28 cellular contexts compared by ENCODE assay signal in genomic region chr6:75896526-75896925, GRCh38.
"Had no signal": no experiment of that assay in that cellular context is flagged by ENCODE, and none has a peak within 500 bp of the region (broad histone marks: within the 10 kb centered on the region; RNA-seq: fewer than 3 reads in every experiment).

No MANE protein-coding gene starts in this region.

- H3K9me3 ChIP-seq: neutrophil, pancreas, psoas muscle, thyroid gland had no signal

- H3K36me3 Mint-ChIP-seq: activated naive CD4-positive, alpha-beta T cell treated with anti-CD3 and anti-CD28 coated beads, Interleukin-2, amount 50 U/mL, for 24 hours had no signal

- H3K4me3 Mint-ChIP-seq: activated CD4-positive, alpha-beta T cell treated with anti-CD3 and anti-CD28 coated beads, Interleukin-2, amount 10 ng/mL, durations not matched to agents 24 days and 14 days; activated CD8-positive, alpha-beta memory T cell treated with anti-CD3 and anti-CD28 coated beads, Interleukin-2, amount 10 ng/mL, durations not matched to agents 7 days and 5 days; activated CD8-positive, alpha-beta T cell treated with anti-CD3 and anti-CD28 coated beads for 36 hours; activated naive CD4-positive, alpha-beta T cell treated with anti-CD3 and anti-CD28 coated beads, Interleukin-2, amount 50 U/mL, for 24 hours; nephron; stimulated activated naive CD8-positive, alpha-beta T cell treated with anti-CD3 and anti-CD28 coated beads, Interleukin-15, Interleukin-2, amounts not matched to agents 100 ng/mL and 50 ng/mL, for 24 hours; T-helper 17 cell had no signal

- H3K27ac ChIP-seq: brain microvascular endothelial cell, neutrophil, pancreas, psoas muscle, thyroid gland had no signal

- H3K4me3 ChIP-seq: pancreas, psoas muscle, thyroid gland had no signal

- H3K27ac Mint-ChIP-seq: activated CD4-positive, alpha-beta T cell treated with anti-CD3 and anti-CD28 coated beads, Interleukin-2, amount 10 ng/mL, durations not matched to agents 24 days and 14 days; activated CD8-positive, alpha-beta memory T cell treated with anti-CD3 and anti-CD28 coated beads, Interleukin-2, amount 10 ng/mL, durations not matched to agents 7 days and 5 days; activated CD8-positive, alpha-beta T cell treated with anti-CD3 and anti-CD28 coated beads for 36 hours; activated naive CD4-positive, alpha-beta T cell treated with anti-CD3 and anti-CD28 coated beads, Interleukin-2, amount 50 U/mL, for 24 hours; nephron; stimulated activated naive CD8-positive, alpha-beta T cell treated with anti-CD3 and anti-CD28 coated beads, Interleukin-15, Interleukin-2, amounts not matched to agents 100 ng/mL and 50 ng/mL, for 24 hours; T-helper 17 cell had no signal

- H3K27me3 Mint-ChIP-seq: activated CD4-positive, alpha-beta T cell treated with anti-CD3 and anti-CD28 coated beads, Interleukin-2, amount 10 ng/mL, durations not matched to agents 24 days and 14 days; activated CD8-positive, alpha-beta memory T cell treated with anti-CD3 and anti-CD28 coated beads, Interleukin-2, amount 10 ng/mL, durations not matched to agents 7 days and 5 days; activated CD8-positive, alpha-beta T cell treated with anti-CD3 and anti-CD28 coated beads for 36 hours; activated naive CD4-positive, alpha-beta T cell treated with anti-CD3 and anti-CD28 coated beads, Interleukin-2, amount 50 U/mL, for 24 hours; stimulated activated naive CD8-positive, alpha-beta T cell treated with anti-CD3 and anti-CD28 coated beads, Interleukin-15, Interleukin-2, amounts not matched to agents 100 ng/mL and 50 ng/mL, for 24 hours; T-helper 17 cell had no signal

- H3K9me3 Mint-ChIP-seq: activated CD4-positive, alpha-beta T cell treated with anti-CD3 and anti-CD28 coated beads, Interleukin-2, amount 10 ng/mL, durations not matched to agents 24 days and 14 days; activated naive CD4-positive, alpha-beta T cell treated with anti-CD3 and anti-CD28 coated beads, Interleukin-2, amount 50 U/mL, for 24 hours; stimulated activated naive CD8-positive, alpha-beta T cell treated with anti-CD3 and anti-CD28 coated beads, Interleukin-15, Interleukin-2, amounts not matched to agents 100 ng/mL and 50 ng/mL, for 24 hours had no signal

- DNase-seq: activated CD4-positive, alpha-beta T cell treated with anti-CD3 and anti-CD28 coated beads, Interleukin-2, amount 10 ng/mL, durations not matched to agents 24 days and 14 days; activated CD8-positive, alpha-beta memory T cell treated with anti-CD3 and anti-CD28 coated beads, Interleukin-2, amount 10 ng/mL, durations not matched to agents 7 days and 5 days; activated CD8-positive, alpha-beta T cell treated with anti-CD3 and anti-CD28 coated beads for 36 hours; activated gamma-delta T cell treated with Interleukin-2 at 50 U/mL for 16 hours; activated T-cell treated with anti-CD3 and anti-CD28 coated beads for 4 hours; anterior cingulate cortex; brain microvascular endothelial cell; caudate nucleus; dermis blood vessel endothelial cell; effector CD8-positive, alpha-beta T cell; foreskin melanocyte; glutamatergic neuron; hippocampal formation; left ventricle myocardium superior; mammary epithelial cell; midbrain; pancreas; psoas muscle; right cardiac atrium; stimulated activated CD4-positive, alpha-beta T cell treated with anti-CD3 and anti-CD28 coated beads, Interleukin-1b, Interleukin-23, amount 100 ng/mL, for 48 hours; substantia nigra; T-helper 17 cell; thyroid gland had no signal

- H3K27me3 ChIP-seq: brain microvascular endothelial cell, neutrophil, pancreas, thyroid gland had no signal

- H3K4me1 Mint-ChIP-seq: activated CD4-positive, alpha-beta T cell treated with anti-CD3 and anti-CD28 coated beads, Interleukin-2, amount 10 ng/mL, durations not matched to agents 24 days and 14 days; activated CD8-positive, alpha-beta memory T cell treated with anti-CD3 and anti-CD28 coated beads, Interleukin-2, amount 10 ng/mL, durations not matched to agents 7 days and 5 days; activated naive CD4-positive, alpha-beta T cell treated with anti-CD3 and anti-CD28 coated beads, Interleukin-2, amount 50 U/mL, for 24 hours; nephron had no signal

- H3K36me3 ChIP-seq: neutrophil, thyroid gland had no signal

- ATAC-seq: activated CD4-positive, CD25-positive, alpha-beta regulatory T cell treated with anti-CD3 and anti-CD28 coated beads, Interleukin-2, amount 50 U/mL, for 24 hours; activated CD8-positive, alpha-beta memory T cell treated with anti-CD3 and anti-CD28 coated beads, Interleukin-2, amount 10 ng/mL, durations not matched to agents 7 days and 5 days; activated CD8-positive, alpha-beta T cell treated with anti-CD3 and anti-CD28 coated beads for 36 hours; left ventricle myocardium superior; pancreas; psoas muscle; right cardiac atrium; T-helper 17 cell had no signal

- H3K4me1 ChIP-seq: psoas muscle, thyroid gland had no signal
